ENCODE assay signal across 8 cellular contexts in the genomic region with DNA sequence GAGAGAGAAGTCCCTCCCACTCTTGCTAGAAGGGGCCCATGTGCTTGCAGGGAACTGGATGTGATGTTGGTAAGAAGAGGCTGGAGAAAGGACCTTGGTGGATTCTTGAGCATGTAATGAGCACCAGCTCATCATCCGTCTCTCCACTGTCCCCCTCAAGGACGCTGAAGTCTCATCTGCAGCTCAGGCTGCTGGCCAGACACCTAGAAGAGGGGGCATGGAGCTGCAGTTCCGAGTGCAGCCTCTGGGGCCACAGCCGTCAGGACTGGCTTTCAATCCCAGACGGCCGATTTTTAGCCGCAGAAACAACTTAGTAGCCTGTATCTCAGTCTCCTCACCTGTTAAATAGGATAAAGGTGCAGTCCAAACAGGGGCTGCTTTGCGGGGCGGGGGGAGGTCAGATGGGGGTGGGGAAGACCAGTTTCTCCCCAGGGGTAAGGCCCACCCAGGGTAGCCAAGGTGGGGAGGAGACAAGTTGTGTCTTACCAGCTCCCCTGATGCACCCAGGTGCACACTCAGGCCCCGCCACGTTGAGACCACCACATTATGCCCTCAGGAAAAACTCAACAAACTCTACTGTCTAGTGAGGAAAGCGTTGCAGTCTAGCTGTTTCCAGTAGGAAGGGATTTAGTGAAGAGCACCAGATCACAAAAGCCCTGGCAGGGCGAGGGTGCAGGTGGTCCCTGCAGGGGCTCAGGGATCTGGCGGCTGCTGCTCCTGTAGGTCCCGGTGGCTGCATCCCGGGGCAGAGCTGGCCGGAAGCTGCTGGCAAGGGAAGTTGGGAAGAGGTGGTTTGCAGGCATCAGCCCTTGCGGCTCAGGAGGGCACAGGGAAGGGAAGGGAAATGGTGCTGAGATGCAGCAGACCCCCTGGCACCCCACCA.
DNase-seq lines count a peak whose midpoint lies in the region; ATAC-seq and FAIRE-seq lines count a peak whose summit lies in the region.

No MANE protein-coding gene starts in this region.

- no peaks in the 10 kb centered on the region for H3K27me3 Mint-ChIP-seq in activated naive CD8-positive, alpha-beta T cell treated with anti-CD3 and anti-CD28 coated beads, Interleukin-2, amount 50 U/mL, for 24 hours

- peaks cover 43% of the 10 kb centered on the region for H3K4me1 Mint-ChIP-seq in activated naive CD8-positive, alpha-beta T cell treated with anti-CD3 and anti-CD28 coated beads, Interleukin-2, amount 50 U/mL, for 24 hours

- DNase-seq in AG20443 (ENCODE audit: low spot score) = peak; percentile 84
- peak; percentile 32 for DNase-seq in GM18507 (ENCODE audit: extremely low spot score, insufficient read length, low read depth)
- DNase-seq in RPMI8226 = peak; percentile 76
- peak; percentile 65 for DNase-seq in activated naive CD8-positive, alpha-beta T cell treated with anti-CD3 and anti-CD28 coated beads, Interleukin-2, amount 50 U/mL, for 24 hours
- DNase-seq in hepatic stellate cell (ENCODE audit: low spot score) = peak; percentile 83
- peak; percentile 25 to 53 for DNase-seq in stimulated activated CD4-positive, alpha-beta T cell treated with anti-CD3 and anti-CD28 coated beads, Interleukin-1b, Interleukin-23, amount 100 ng/mL, for 4 hours (ENCODE audit: low read depth in 2 of 2)
- DNase-seq in GF-D8 (lab: John Stamatoyannopoulos, UW) = no peak

- H3K9me3 Mint-ChIP-seq in activated naive CD8-positive, alpha-beta T cell treated with anti-CD3 and anti-CD28 coated beads, Interleukin-2, amount 50 U/mL, for 24 hours = no peaks in the 10 kb centered on the region

- ATAC-seq in activated naive CD8-positive, alpha-beta T cell treated with anti-CD3 and anti-CD28 coated beads, Interleukin-2, amount 50 U/mL, for 24 hours = no peak
- no peak for ATAC-seq in GM21390 (IDR thresholded peaks at IDR 0.05; ENCODE audit: unreplicated experiment)

- H3K4me3 Mint-ChIP-seq in activated naive CD8-positive, alpha-beta T cell treated with anti-CD3 and anti-CD28 coated beads, Interleukin-2, amount 50 U/mL, for 24 hours = no peak overlapping the region

- peak; percentile 47 for FAIRE-seq in GM18507 (lab: Jason Lieb, UNC)

- no peak overlapping the region for H3K27ac Mint-ChIP-seq in activated naive CD8-positive, alpha-beta T cell treated with anti-CD3 and anti-CD28 coated beads, Interleukin-2, amount 50 U/mL, for 24 hours

- no peaks in the 10 kb centered on the region for H3K36me3 Mint-ChIP-seq in activated naive CD8-positive, alpha-beta T cell treated with anti-CD3 and anti-CD28 coated beads, Interleukin-2, amount 50 U/mL, for 24 hours (ENCODE audit: low read depth)
